22 cellular contexts compared by ENCODE assay signal in genomic region chr16:12025926-12026325, GRCh38.
"Had no signal": no experiment of that assay in that cellular context is flagged by ENCODE, and none has a peak within 500 bp of the region (broad histone marks: within the 10 kb centered on the region; RNA-seq: fewer than 3 reads in every experiment).

No MANE protein-coding gene starts in this region.

- H3K4me1 Mint-ChIP-seq: activated naive CD4-positive, alpha-beta T cell treated with anti-CD3 and anti-CD28 coated beads, Interleukin-2, amount 50 U/mL, for 24 hours had no signal

- H3K4me3 Mint-ChIP-seq: activated CD4-positive, alpha-beta T cell treated with anti-CD3 and anti-CD28 coated beads, Interleukin-2, amount 10 ng/mL, durations not matched to agents 7 days and 5 days; activated CD8-positive, alpha-beta memory T cell treated with anti-CD3 and anti-CD28 coated beads, Interleukin-2, amount 10 ng/mL, durations not matched to agents 7 days and 5 days; activated CD8-positive, alpha-beta T cell treated with anti-CD3 and anti-CD28 coated beads for 36 hours; activated naive CD4-positive, alpha-beta T cell treated with anti-CD3 and anti-CD28 coated beads, Interleukin-2, amount 50 U/mL, for 24 hours; activated T-helper 1 cell treated with anti-CD3 and anti-CD28 coated beads, Interleukin-12 subunit alpha, Interleukin-12 subunit beta, Interleukin-2, Interleukin-4 antibody, amounts not matched to agents 30 ng/mL and 10 ng/mL and 1 ng/mL, durations not matched to agents 14 hours and 24 hours and 36 hours; stimulated activated memory B cell treated with anti-CD40 and anti-IgM and Interleukin-4, amounts not matched to agents 10 μg/mL and 1 μg/mL and 100 μg/mL, for 72 hours had no signal

- H3K27ac ChIP-seq: transverse colon, uterus had no signal

- H3K36me3 ChIP-seq: transverse colon, uterus had no signal

- H3K36me3 Mint-ChIP-seq: activated CD8-positive, alpha-beta memory T cell treated with anti-CD3 and anti-CD28 coated beads, Interleukin-2, amount 10 ng/mL, durations not matched to agents 7 days and 5 days had no signal

- H3K4me1 ChIP-seq: transverse colon, uterus had no signal

- H3K9me3 Mint-ChIP-seq: activated CD4-positive, alpha-beta T cell treated with anti-CD3 and anti-CD28 coated beads, Interleukin-2, amount 10 ng/mL, durations not matched to agents 7 days and 5 days; activated CD8-positive, alpha-beta T cell treated with anti-CD3 and anti-CD28 coated beads for 36 hours; activated naive CD4-positive, alpha-beta T cell treated with anti-CD3 and anti-CD28 coated beads, Interleukin-2, amount 50 U/mL, for 24 hours; activated T-helper 1 cell treated with anti-CD3 and anti-CD28 coated beads, Interleukin-12 subunit alpha, Interleukin-12 subunit beta, Interleukin-2, Interleukin-4 antibody, amounts not matched to agents 30 ng/mL and 10 ng/mL and 1 ng/mL, durations not matched to agents 14 hours and 24 hours and 36 hours; stimulated activated memory B cell treated with anti-CD40 and anti-IgM and Interleukin-4, amounts not matched to agents 10 μg/mL and 1 μg/mL and 100 μg/mL, for 72 hours had no signal

- H3K4me3 ChIP-seq: body of pancreas, mucosa of descending colon, transverse colon, uterus had no signal

- DNase-seq: activated CD4-positive, alpha-beta T cell treated with anti-CD3 and anti-CD28 coated beads, Interleukin-2, amount 10 ng/mL, durations not matched to agents 7 days and 5 days; activated CD4-positive, CD25-positive, alpha-beta regulatory T cell treated with anti-CD3 and anti-CD28 coated beads, Interleukin-2, amount 50 U/mL, for 72 hours; activated CD8-positive, alpha-beta memory T cell treated with anti-CD3 and anti-CD28 coated beads, Interleukin-2, amount 10 ng/mL, durations not matched to agents 7 days and 5 days; activated CD8-positive, alpha-beta T cell treated with anti-CD3 and anti-CD28 coated beads for 36 hours; activated gamma-delta T cell treated with Interleukin-2 at 50 U/mL for 16 hours; activated T-cell treated with anti-CD3 and anti-CD28 coated beads for 4 hours; anterior cingulate cortex; body of pancreas; effector memory CD4-positive, alpha-beta T cell; foreskin melanocyte; mesenchymal stem cell; mucosa of descending colon; occipital lobe; posterior cingulate gyrus; small intestine; stimulated activated CD4-positive, alpha-beta T cell treated with anti-CD3 and anti-CD28 coated beads, Interleukin-15, amount 100 ng/mL, for 24 hours; transverse colon; uterus had no signal

- H3K27me3 Mint-ChIP-seq: activated CD4-positive, alpha-beta T cell treated with anti-CD3 and anti-CD28 coated beads, Interleukin-2, amount 10 ng/mL, durations not matched to agents 7 days and 5 days; activated CD8-positive, alpha-beta memory T cell treated with anti-CD3 and anti-CD28 coated beads, Interleukin-2, amount 10 ng/mL, durations not matched to agents 7 days and 5 days; activated CD8-positive, alpha-beta T cell treated with anti-CD3 and anti-CD28 coated beads for 36 hours; activated naive CD4-positive, alpha-beta T cell treated with anti-CD3 and anti-CD28 coated beads, Interleukin-2, amount 50 U/mL, for 24 hours; stimulated activated memory B cell treated with anti-CD40 and anti-IgM and Interleukin-4, amounts not matched to agents 10 μg/mL and 1 μg/mL and 100 μg/mL, for 72 hours had no signal

- H3K27ac Mint-ChIP-seq: activated CD4-positive, alpha-beta T cell treated with anti-CD3 and anti-CD28 coated beads, Interleukin-2, amount 10 ng/mL, durations not matched to agents 7 days and 5 days; activated CD8-positive, alpha-beta memory T cell treated with anti-CD3 and anti-CD28 coated beads, Interleukin-2, amount 10 ng/mL, durations not matched to agents 7 days and 5 days; activated CD8-positive, alpha-beta T cell treated with anti-CD3 and anti-CD28 coated beads for 36 hours; activated naive CD4-positive, alpha-beta T cell treated with anti-CD3 and anti-CD28 coated beads, Interleukin-2, amount 50 U/mL, for 24 hours; activated T-helper 1 cell treated with anti-CD3 and anti-CD28 coated beads, Interleukin-12 subunit alpha, Interleukin-12 subunit beta, Interleukin-2, Interleukin-4 antibody, amounts not matched to agents 30 ng/mL and 10 ng/mL and 1 ng/mL, durations not matched to agents 14 hours and 24 hours and 36 hours had no signal

- ATAC-seq: activated CD8-positive, alpha-beta memory T cell treated with anti-CD3 and anti-CD28 coated beads, Interleukin-2, amount 10 ng/mL, durations not matched to agents 7 days and 5 days; activated CD8-positive, alpha-beta T cell treated with anti-CD3 and anti-CD28 coated beads for 36 hours; body of pancreas; mucosa of descending colon; sciatic nerve; stimulated activated memory B cell treated with anti-CD40 and anti-IgM and Interleukin-4, amounts not matched to agents 10 μg/mL and 1 μg/mL and 100 μg/mL, for 72 hours had no signal

- H3K9me3 ChIP-seq: body of pancreas, mucosa of descending colon, transverse colon, uterus had no signal

- H3K27me3 ChIP-seq: body of pancreas, transverse colon, uterus had no signal
